ENCODE assay signal across 8 cellular contexts in the genomic region with DNA sequence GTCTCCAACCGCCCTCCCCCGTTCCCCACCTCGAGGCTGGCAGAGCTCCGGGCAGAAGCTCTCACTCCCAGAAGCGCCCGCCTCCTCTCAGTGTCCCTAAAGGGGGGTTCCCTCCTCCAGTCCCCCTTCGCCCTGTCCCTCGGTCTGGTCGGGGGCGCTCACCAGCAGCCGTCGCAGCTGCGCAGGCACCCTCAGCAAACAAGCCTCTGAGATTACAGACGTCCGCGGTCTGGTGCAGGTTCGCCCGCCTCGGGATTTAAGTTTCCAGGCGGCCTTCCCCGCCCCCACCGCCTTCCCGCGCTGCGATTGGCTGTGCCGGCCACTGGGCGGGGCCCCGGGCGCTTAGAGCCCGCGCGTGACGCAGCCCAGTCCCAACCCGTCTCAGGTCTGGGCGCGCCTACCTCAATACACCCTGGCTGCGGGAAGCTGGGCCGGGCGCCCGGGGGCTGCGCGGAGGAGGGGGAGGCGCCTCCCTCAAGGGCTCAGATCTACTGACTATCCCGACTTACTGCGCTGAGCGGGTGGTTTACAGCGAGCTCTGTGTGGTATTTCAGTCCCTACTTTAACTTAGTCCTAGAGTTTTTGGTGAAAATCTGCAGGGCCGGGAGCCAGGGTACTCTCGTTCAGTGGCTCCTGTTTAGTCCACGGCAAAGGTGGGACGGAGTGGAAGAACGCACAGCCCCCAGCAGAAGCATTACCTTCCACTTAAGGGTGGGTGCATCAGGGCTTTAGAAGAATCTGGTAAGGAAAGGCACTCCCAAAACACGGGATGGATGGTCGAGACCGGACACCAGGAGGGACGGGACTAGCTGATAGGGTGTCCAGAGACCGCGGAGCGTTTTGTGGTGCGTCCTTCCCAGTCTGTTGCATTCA. TPM values are rescaled to one million over a fixed set of nuclear protein-coding genes. Genes with fewer than 3 reads are reported as not detected.
A peak's percentile ranks its signal among the peaks of the same experiment; 100 is the strongest.
DNase-seq lines count a peak whose midpoint lies in the region; ATAC-seq and TF ChIP-seq lines count a peak whose summit lies in the region.

A gene (minus strand): TSS at position 234 of the 873 bp plus-strand sequence. CDS start 1,099 bp downstream, outside the sequence.

- no peaks in the 10 kb centered on the region for H3K36me3 Mint-ChIP-seq in T-helper 1 cell treated with Interleukin-12 subunit alpha and Interleukin-12 subunit beta and Interleukin-4 antibody, amounts not matched to agents 30 μg/mL and 1 μg/mL, for 36 hours (ENCODE audit: low read depth)

- H3K27ac ChIP-seq in aorta (ENCODE audit: low read depth in 1 of 2, low read length in 2 of 2): no peak within 1 kb of the TSS

- H3K9me3 Mint-ChIP-seq in T-helper 1 cell treated with Interleukin-12 subunit alpha and Interleukin-12 subunit beta and Interleukin-4 antibody, amounts not matched to agents 30 μg/mL and 1 μg/mL, for 36 hours: no peaks in the 10 kb centered on the region

- peaks cover 0 to 2% of the 10 kb centered on the region in 2 donors for H3K27me3 ChIP-seq in aorta (ENCODE audit: control insufficient read depth in 1 of 2, insufficient read depth in 2 of 2, low read length in 1 of 2)

- H3K4me3 Mint-ChIP-seq in T-helper 1 cell treated with Interleukin-12 subunit alpha and Interleukin-12 subunit beta and Interleukin-4 antibody, amounts not matched to agents 30 μg/mL and 1 μg/mL, for 36 hours: peak within 1 kb of the TSS; percentile 82

- WGBS in aorta, 2 donors: 1 to 2% methylated on average over 58 to 60 of the region's 60 CpGs

- no peak within 1 kb of the TSS for H3K27ac Mint-ChIP-seq in T-helper 1 cell treated with Interleukin-12 subunit alpha and Interleukin-12 subunit beta and Interleukin-4 antibody, amounts not matched to agents 30 μg/mL and 1 μg/mL, for 36 hours

- peaks cover 4% of the 10 kb centered on the region for H3K4me1 Mint-ChIP-seq in T-helper 1 cell treated with Interleukin-12 subunit alpha and Interleukin-12 subunit beta and Interleukin-4 antibody, amounts not matched to agents 30 μg/mL and 1 μg/mL, for 36 hours (ENCODE audit: low read depth)

- peak; percentile 99 for ATAC-seq in HG02759 (IDR thresholded peaks at IDR 0.05; ENCODE audit: unreplicated experiment)
- ATAC-seq in aorta (ENCODE audit: low FRiP score): peak; percentile 93

- peak; percentile 91 for DNase-seq in GM10266 (ENCODE audit: extremely low spot score)
- peak; percentile 56 for DNase-seq in NCI-H1417 treated with DMSO at 0.1 percent for 48 hours (lab: John Stamatoyannopoulos, UW)
- DNase-seq in anterior cingulate cortex (lab: John Stamatoyannopoulos, UW): peak in 57 of 58 donors; percentile 4 to 86 (median 65)
- peak; percentile 90 for DNase-seq in hepatic stellate cell (ENCODE audit: low spot score)
- peak; percentile 64 for DNase-seq in renal cortical epithelial cell (ENCODE audit: low read depth)
- peak; percentile 88 to 89 for DNase-seq in aorta

- intact Hi-C loops in aorta (cut with DNase I): no loop called here

- TF ChIP-seq CTCF in GM10266 (IDR thresholded peaks at IDR 0.05; ENCODE audit: control insufficient read depth, insufficient read depth, low read depth, missing control alignments): no peak

- no peaks in the 10 kb centered on the region for H3K36me3 ChIP-seq in aorta (ENCODE audit: control insufficient read depth in 1 of 2, insufficient read depth in 2 of 2, low read length in 1 of 2)

- H3K9me3 ChIP-seq in aorta (ENCODE audit: control insufficient read depth, low read length): peaks cover 3% of the 10 kb centered on the region

- peak within 1 kb of the TSS; percentile 1 to 24 for H3K4me3 ChIP-seq in aorta (ENCODE audit: low read length in 2 of 2)

- peaks cover 45% of the 10 kb centered on the region for H3K27me3 Mint-ChIP-seq in T-helper 1 cell treated with Interleukin-12 subunit alpha and Interleukin-12 subunit beta and Interleukin-4 antibody, amounts not matched to agents 30 μg/mL and 1 μg/mL, for 36 hours (ENCODE audit: low read depth)

- H3K4me1 ChIP-seq in aorta (ENCODE audit: control insufficient read depth in 1 of 2, insufficient read depth in 2 of 2, low read length in 2 of 2): no peaks in the 10 kb centered on the region

RNA-seq across cellular contexts. Expression of the gene that starts here (rescaled TPM):
- total RNA-seq in renal cortical epithelial cell: 3.5 and 9.4 TPM in 2 replicates
- total RNA-seq in aorta: not detected
- polyA plus RNA-seq in aorta: 1 to 10 TPM in 1 of 2 donors, not detected in 1; 2.3 TPM
